Comparison of ENCODE assay signal across 1 cellular context in genomic region chr10:11881477-11882417, GRCh38.
A peak's percentile ranks its signal among the peaks of the same experiment; 100 is the strongest.
TF ChIP-seq lines count a peak whose summit lies in the region.

No MANE protein-coding gene starts in this region.

TF ChIP-seq in HepG2, 621 proteins besides CTCF, POLR2A, EP300 and RAD21 (continued from another document and continues in another):
- no peak for TF ChIP-seq LBX2 (CRISPR knock-in tag; IDR thresholded peaks at IDR 0.05; ENCODE audit: borderline replicate concordance)
- peak; percentile 52; the same call in 1 of the 2 replicates for TF ChIP-seq ZBTB4 (CRISPR knock-in tag; IDR thresholded peaks at IDR 0.05; ENCODE audit: borderline replicate concordance)
- no peak for TF ChIP-seq PRDM4 (CRISPR knock-in tag; IDR thresholded peaks at IDR 0.05; ENCODE audit: borderline replicate concordance)
- no peak for TF ChIP-seq NFATC3 (CRISPR knock-in tag; IDR thresholded peaks at IDR 0.05)
- 0 out of 2 replicates have a peak, but pooled peaks have one; percentile 32 for TF ChIP-seq MEIS1 (CRISPR knock-in tag; IDR thresholded peaks at IDR 0.05; ENCODE audit: borderline replicate concordance)
- no peak for TF ChIP-seq STAT6 (CRISPR knock-in tag; IDR thresholded peaks at IDR 0.05; ENCODE audit: borderline replicate concordance)
- no peak for TF ChIP-seq U2AF2 (IDR thresholded peaks at IDR 0.05; ENCODE audit: low read depth, low read length)
- no peak for TF ChIP-seq UBTF (CRISPR knock-in tag; IDR thresholded peaks at IDR 0.05)
- TF ChIP-seq SNAPC5 (CRISPR knock-in tag; IDR thresholded peaks at IDR 0.05; ENCODE audit: borderline replicate concordance) = no peak
- no peak for TF ChIP-seq NAIF1 (CRISPR knock-in tag; IDR thresholded peaks at IDR 0.05; ENCODE audit: borderline replicate concordance)
- no peak; the same call in 1 of the 2 replicates for TF ChIP-seq ZFY (CRISPR knock-in tag; IDR thresholded peaks at IDR 0.05)
- no peak for TF ChIP-seq ZNF18 (CRISPR knock-in tag; IDR thresholded peaks at IDR 0.05; ENCODE audit: insufficient replicate concordance)
- TF ChIP-seq NCOA2 (CRISPR knock-in tag; IDR thresholded peaks at IDR 0.05) = peak; percentile 47
- TF ChIP-seq ZNF501 (CRISPR knock-in tag; IDR thresholded peaks at IDR 0.05) = peak; percentile 72; the same call in 1 of the 2 replicates
- TF ChIP-seq ZNF709 (CRISPR knock-in tag; IDR thresholded peaks at IDR 0.05) = no peak
- TF ChIP-seq ZNF879 (CRISPR knock-in tag; IDR thresholded peaks at IDR 0.05) = no peak
- TF ChIP-seq JUN (CRISPR knock-in tag; IDR thresholded peaks at IDR 0.05) = no peak
- no peak for TF ChIP-seq ATRX (CRISPR knock-in tag; IDR thresholded peaks at IDR 0.05; ENCODE audit: borderline replicate concordance)
- TF ChIP-seq ZFP36L2 (CRISPR knock-in tag; IDR thresholded peaks at IDR 0.05) = no peak
- no peak for TF ChIP-seq DNMT1 (CRISPR knock-in tag; IDR thresholded peaks at IDR 0.05)
- TF ChIP-seq MXI1 (IDR thresholded peaks at IDR 0.05; ENCODE audit: borderline replicate concordance, low read depth, low read length) = no peak; the same call in 2 of the 3 replicates
- 0 out of 2 replicates have a peak, but pooled peaks have one; percentile 31 for TF ChIP-seq ZNF430 (CRISPR knock-in tag; IDR thresholded peaks at IDR 0.05)
- TF ChIP-seq ZNF670 (CRISPR knock-in tag; IDR thresholded peaks at IDR 0.05; ENCODE audit: borderline replicate concordance) = no peak
- TF ChIP-seq ELF3 (CRISPR knock-in tag; IDR thresholded peaks at IDR 0.05) = peak; percentile 68
- TF ChIP-seq ZBTB3 (CRISPR knock-in tag; IDR thresholded peaks at IDR 0.05; ENCODE audit: borderline replicate concordance, low read depth) = no peak
- no peak for TF ChIP-seq THRA (CRISPR knock-in tag; IDR thresholded peaks at IDR 0.05; ENCODE audit: borderline replicate concordance)
- no peak for TF ChIP-seq TCF7L2 (IDR thresholded peaks at IDR 0.05; ENCODE audit: low read depth, low read length)
- TF ChIP-seq ISL2 (CRISPR knock-in tag; IDR thresholded peaks at IDR 0.05) = no peak
- no peak for TF ChIP-seq HMG20B (CRISPR knock-in tag; conservative IDR thresholded peaks at IDR 0.05)
- TF ChIP-seq BRF2 (CRISPR knock-in tag; IDR thresholded peaks at IDR 0.05) = no peak
- no peak for TF ChIP-seq ARID2 (CRISPR knock-in tag; IDR thresholded peaks at IDR 0.05; ENCODE audit: borderline replicate concordance)
- TF ChIP-seq ZNF547 (CRISPR knock-in tag; IDR thresholded peaks at IDR 0.05) = no peak
- no peak for TF ChIP-seq ZNF280D (CRISPR knock-in tag; IDR thresholded peaks at IDR 0.05)
- no peak for TF ChIP-seq HNRNPLL (IDR thresholded peaks at IDR 0.05; ENCODE audit: low read depth, low read length, poor library complexity, severe bottlenecking)
- no peak for TF ChIP-seq RARG (CRISPR knock-in tag; IDR thresholded peaks at IDR 0.05; ENCODE audit: low read depth)
- peak; percentile 68; the same call in 1 of the 2 replicates for TF ChIP-seq ZNF616 (CRISPR knock-in tag; IDR thresholded peaks at IDR 0.05; ENCODE audit: low read depth)
- TF ChIP-seq FOXM1 (CRISPR knock-in tag; IDR thresholded peaks at IDR 0.05) = no peak
- TF ChIP-seq ZBTB26 (CRISPR knock-in tag; IDR thresholded peaks at IDR 0.05; ENCODE audit: borderline replicate concordance) = peak; percentile 72; the same call in 1 of the 2 replicates
- TF ChIP-seq BORCS8-MEF2B (CRISPR knock-in tag; IDR thresholded peaks at IDR 0.05) = 0 out of 2 replicates have a peak, but pooled peaks have one; percentile 36
- TF ChIP-seq HNF4A (CRISPR knock-in tag; IDR thresholded peaks at IDR 0.05) = peak; percentile 35; the same call in 1 of the 2 replicates
